ENCODE assay signal across 1 cellular context in the genomic region with DNA sequence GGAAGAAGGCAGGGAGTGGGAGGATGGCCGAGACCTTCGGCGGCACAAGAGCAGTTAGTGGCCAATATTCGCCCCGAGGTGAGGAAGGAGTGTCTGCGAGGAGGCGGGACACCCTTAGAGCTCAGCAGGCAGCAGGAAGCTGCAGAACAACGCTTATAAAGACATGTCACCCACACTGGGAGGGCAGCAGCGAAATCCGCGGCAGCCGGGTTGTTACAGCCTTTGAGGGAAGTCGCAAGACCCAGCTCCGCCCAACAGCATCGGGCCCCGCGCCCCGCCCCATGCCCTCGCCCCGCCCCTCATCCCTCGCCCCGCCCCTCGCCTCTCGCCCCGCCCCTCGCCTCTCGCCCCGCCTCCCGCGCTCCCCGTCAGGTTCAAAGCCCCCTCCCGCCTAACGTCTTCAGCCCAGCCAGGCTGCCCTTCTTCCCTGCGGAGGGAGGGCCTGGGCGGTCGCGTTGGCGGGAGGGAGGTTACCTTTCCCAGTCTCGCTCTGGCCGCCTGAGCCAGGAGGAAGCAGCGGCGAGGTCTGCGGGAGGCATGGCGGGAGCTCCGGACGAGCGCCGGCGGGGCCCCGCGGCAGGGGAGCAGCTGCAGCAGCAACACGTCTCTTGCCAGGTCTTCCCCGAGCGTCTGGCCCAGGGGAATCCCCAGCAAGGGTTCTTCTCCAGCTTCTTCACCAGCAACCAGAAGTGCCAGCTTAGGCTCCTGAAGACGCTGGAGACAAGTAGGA.
TF ChIP-seq lines count a peak whose summit lies in the region.

A gene with protein sequence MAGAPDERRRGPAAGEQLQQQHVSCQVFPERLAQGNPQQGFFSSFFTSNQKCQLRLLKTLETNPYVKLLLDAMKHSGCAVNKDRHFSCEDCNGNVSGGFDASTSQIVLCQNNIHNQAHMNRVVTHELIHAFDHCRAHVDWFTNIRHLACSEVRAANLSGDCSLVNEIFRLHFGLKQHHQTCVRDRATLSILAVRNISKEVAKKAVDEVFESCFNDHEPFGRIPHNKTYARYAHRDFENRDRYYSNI (plus strand): TSS at position 403 of the 730 bp plus-strand sequence. CDS start 135 bp downstream, at position 538.

TF ChIP-seq in SK-N-SH, 30 proteins besides CTCF, POLR2A, EP300 and RAD21 (continued from another document):
- 0 out of 2 replicates have a peak, but pooled peaks have one; percentile 28 for TF ChIP-seq ELF1 (IDR thresholded peaks at IDR 0.05)
- TF ChIP-seq MEF2A (IDR thresholded peaks at IDR 0.05; ENCODE audit: borderline replicate concordance, low read depth) = no peak
- peak; percentile 24 for TF ChIP-seq CHD2 (IDR thresholded peaks at IDR 0.05; ENCODE audit: low read length, partially characterized antibody)
- TF ChIP-seq, protein P1, sequence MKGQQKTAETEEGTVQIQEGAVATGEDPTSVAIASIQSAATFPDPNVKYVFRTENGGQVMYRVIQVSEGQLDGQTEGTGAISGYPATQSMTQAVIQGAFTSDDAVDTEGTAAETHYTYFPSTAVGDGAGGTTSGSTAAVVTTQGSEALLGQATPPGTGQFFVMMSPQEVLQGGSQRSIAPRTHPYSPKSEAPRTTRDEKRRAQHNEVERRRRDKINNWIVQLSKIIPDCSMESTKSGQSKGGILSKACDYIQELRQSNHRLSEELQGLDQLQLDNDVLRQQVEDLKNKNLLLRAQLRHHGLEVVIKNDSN (IDR thresholded peaks at IDR 0.05; ENCODE audit: borderline replicate concordance, low read depth) = no peak
- no peak for TF ChIP-seq JUND (IDR thresholded peaks at IDR 0.05)
- no peak for TF ChIP-seq RCOR1 (IDR thresholded peaks at IDR 0.05; ENCODE audit: low read length)
- TF ChIP-seq NRF1 (IDR thresholded peaks at IDR 0.05; ENCODE audit: low read depth, low read length) = no peak
- TF ChIP-seq TAF1 (IDR thresholded peaks at IDR 0.05; ENCODE audit: borderline replicate concordance, low read depth, low read length) = peak; percentile 65
- 0 out of 2 replicates have a peak, but pooled peaks have one; percentile 52 for TF ChIP-seq YY1 (IDR thresholded peaks at IDR 0.05; ENCODE audit: low read depth)
- TF ChIP-seq, protein P2, sequence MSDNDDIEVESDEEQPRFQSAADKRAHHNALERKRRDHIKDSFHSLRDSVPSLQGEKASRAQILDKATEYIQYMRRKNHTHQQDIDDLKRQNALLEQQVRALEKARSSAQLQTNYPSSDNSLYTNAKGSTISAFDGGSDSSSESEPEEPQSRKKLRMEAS (IDR thresholded peaks at IDR 0.05; ENCODE audit: low read depth) = peak; percentile 48; the same call in 1 of the 2 replicates
- TF ChIP-seq SMC3 (IDR thresholded peaks at IDR 0.05; ENCODE audit: low read depth, low read length) = no peak
- TF ChIP-seq TEAD4 (IDR thresholded peaks at IDR 0.05; ENCODE audit: borderline replicate concordance, insufficient read depth) = no peak
- no peak for TF ChIP-seq GABPA (IDR thresholded peaks at IDR 0.05; ENCODE audit: low read depth)
- no peak for TF ChIP-seq GATA2 (CRISPR knock-in tag; IDR thresholded peaks at IDR 0.05)
- TF ChIP-seq FOXJ3 (CRISPR knock-in tag; IDR thresholded peaks at IDR 0.05) = no peak
- TF ChIP-seq RXRA (IDR thresholded peaks at IDR 0.05; ENCODE audit: borderline replicate concordance, low read depth) = no peak
- no peak for TF ChIP-seq EZH2phosphoT487 (IDR thresholded peaks at IDR 0.05; ENCODE audit: borderline replicate concordance, low read depth)
- no peak for TF ChIP-seq FOSL2 (IDR thresholded peaks at IDR 0.05; ENCODE audit: borderline replicate concordance, low read depth)
- TF ChIP-seq NFIC (IDR thresholded peaks at IDR 0.05; ENCODE audit: borderline replicate concordance) = no peak
- no peak for TF ChIP-seq TCF12 (IDR thresholded peaks at IDR 0.05)
- TF ChIP-seq, protein P3, sequence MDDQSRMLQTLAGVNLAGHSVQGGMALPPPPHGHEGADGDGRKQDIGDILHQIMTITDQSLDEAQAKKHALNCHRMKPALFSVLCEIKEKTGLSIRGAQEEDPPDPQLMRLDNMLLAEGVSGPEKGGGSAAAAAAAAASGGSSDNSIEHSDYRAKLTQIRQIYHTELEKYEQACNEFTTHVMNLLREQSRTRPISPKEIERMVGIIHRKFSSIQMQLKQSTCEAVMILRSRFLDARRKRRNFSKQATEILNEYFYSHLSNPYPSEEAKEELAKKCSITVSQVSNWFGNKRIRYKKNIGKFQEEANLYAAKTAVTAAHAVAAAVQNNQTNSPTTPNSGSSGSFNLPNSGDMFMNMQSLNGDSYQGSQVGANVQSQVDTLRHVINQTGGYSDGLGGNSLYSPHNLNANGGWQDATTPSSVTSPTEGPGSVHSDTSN (IDR thresholded peaks at IDR 0.05) = no peak
- TF ChIP-seq POLR2AphosphoS5 (IDR thresholded peaks at IDR 0.05; ENCODE audit: low read depth, low read length) = peak; percentile 93
- TF ChIP-seq MXI1 (IDR thresholded peaks at IDR 0.05; ENCODE audit: low read depth, low read length) = peak; percentile 88
- no peak for TF ChIP-seq RFX5 (IDR thresholded peaks at IDR 0.05; ENCODE audit: low read length)
- TF ChIP-seq, protein P4, sequence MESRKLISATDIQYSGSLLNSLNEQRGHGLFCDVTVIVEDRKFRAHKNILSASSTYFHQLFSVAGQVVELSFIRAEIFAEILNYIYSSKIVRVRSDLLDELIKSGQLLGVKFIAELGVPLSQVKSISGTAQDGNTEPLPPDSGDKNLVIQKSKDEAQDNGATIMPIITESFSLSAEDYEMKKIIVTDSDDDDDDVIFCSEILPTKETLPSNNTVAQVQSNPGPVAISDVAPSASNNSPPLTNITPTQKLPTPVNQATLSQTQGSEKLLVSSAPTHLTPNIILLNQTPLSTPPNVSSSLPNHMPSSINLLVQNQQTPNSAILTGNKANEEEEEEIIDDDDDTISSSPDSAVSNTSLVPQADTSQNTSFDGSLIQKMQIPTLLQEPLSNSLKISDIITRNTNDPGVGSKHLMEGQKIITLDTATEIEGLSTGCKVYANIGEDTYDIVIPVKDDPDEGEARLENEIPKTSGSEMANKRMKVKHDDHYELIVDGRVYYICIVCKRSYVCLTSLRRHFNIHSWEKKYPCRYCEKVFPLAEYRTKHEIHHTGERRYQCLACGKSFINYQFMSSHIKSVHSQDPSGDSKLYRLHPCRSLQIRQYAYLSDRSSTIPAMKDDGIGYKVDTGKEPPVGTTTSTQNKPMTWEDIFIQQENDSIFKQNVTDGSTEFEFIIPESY (IDR thresholded peaks at IDR 0.05; ENCODE audit: borderline replicate concordance, low read depth) = no peak
